In genomic region chr17:41528959-41529353, GRCh38 we compare ENCODE assay signal across 15 cellular contexts. TPM values are rescaled to one million over a fixed set of nuclear protein-coding genes. Genes with fewer than 3 reads are reported as not detected.
A peak's percentile ranks its signal among the peaks of the same experiment; 100 is the strongest.
DNase-seq lines count a peak whose midpoint lies in the region; ATAC-seq and TF ChIP-seq lines count a peak whose summit lies in the region.
"Had no signal": no experiment of that assay in that cellular context is flagged by ENCODE, and none has a peak within 500 bp of the region (broad histone marks: within the 10 kb centered on the region; RNA-seq: fewer than 3 reads in every experiment).

No MANE protein-coding gene starts in this region.

- in situ Hi-C loops in KBM-7 (cut with MboI; ENCODE audit: low pct_unique_long_range_greater_than_20kb, low sequenced_read_pairs): no loop called here

- no peak for ATAC-seq in HG02623 (IDR thresholded peaks at IDR 0.05; ENCODE audit: unreplicated experiment)

- H3K9me3 ChIP-seq in esophagus (ENCODE audit: control insufficient read depth in 2 of 2, insufficient read depth in 1 of 2, low read depth in 1 of 2, low read length in 1 of 2): no peaks in the 10 kb centered on the region
- no peaks in the 10 kb centered on the region for H3K9me3 ChIP-seq in stomach
- H3K9me3 ChIP-seq: SJSA1, testis had no signal

- 50 to 51% methylated on average over 10 of the region's 10 CpGs for WGBS in esophagus, 2 donors
- 37 to 55% (median 42%) methylated on average over 9 to 10 of the region's 10 CpGs for WGBS in stomach, 5 donors

- intact Hi-C loops in stomach (cut with DNase I; ENCODE audit: low total_unique reads): no loop called here

- H3K27me3 ChIP-seq in esophagus (ENCODE audit: control insufficient read depth in 1 of 2, insufficient read depth in 2 of 2, low read length in 2 of 2): no peaks in the 10 kb centered on the region
- H3K27me3 ChIP-seq in stomach: peaks cover 0 to 60% (median 34%) of the 10 kb centered on the region in 3 donors
- H3K27me3 ChIP-seq: SJSA1, testis had no signal

- no peak for TF ChIP-seq EP300 in stomach (IDR thresholded peaks at IDR 0.05)

- no peak for TF ChIP-seq POLR2A in stomach (IDR thresholded peaks at IDR 0.05)

- H3K4me3 ChIP-seq in esophagus (ENCODE audit: low read depth in 1 of 2, low read length in 2 of 2) (peak overlapping the region; percentile 15 to 23), stomach (peak overlapping the region in 1 of 4 donors; percentile 63)
- H3K4me3 ChIP-seq: SJSA1 had no signal

- H3K36me3 ChIP-seq in esophagus (ENCODE audit: control insufficient read depth in 2 of 2, insufficient read depth in 2 of 2, low read length in 1 of 2): peaks cover 0 to under 1% of the 10 kb centered on the region in 2 donors
- H3K36me3 ChIP-seq in stomach: peaks cover 0 to 15% (median 12%) of the 10 kb centered on the region in 4 donors
- H3K36me3 ChIP-seq: SJSA1 had no signal

- H3K27ac ChIP-seq in esophagus (ENCODE audit: low read depth in 2 of 2, low read length in 1 of 2): peak overlapping the region; percentile 48 to 78
- H3K27ac ChIP-seq in stomach: peak overlapping the region; percentile 74 to 89 (median 85)
- H3K27ac ChIP-seq: SJSA1, testis had no signal

- H3K4me1 ChIP-seq in esophagus (ENCODE audit: control insufficient read depth in 2 of 2, insufficient read depth in 2 of 2, low read length in 1 of 2): peaks cover 0 to 14% of the 10 kb centered on the region in 2 donors
- H3K4me1 ChIP-seq in stomach: peaks cover 8 to 61% (median 41%) of the 10 kb centered on the region in 4 donors

- no peak for TF ChIP-seq CTCF in stomach (IDR thresholded peaks at IDR 0.05)

- DNase-seq in NCI-H510A treated with DMSO at 0.1 percent for 48 hours (lab: John Stamatoyannopoulos, UW): peak; percentile 32
- no peak for DNase-seq in NCI-H510A (lab: John Stamatoyannopoulos, UW)
- peak; percentile 88 for DNase-seq in NCI-H345 treated with DMSO at 0.1 percent for 48 hours (lab: John Stamatoyannopoulos, UW; ENCODE audit: unreplicated experiment)
- peak; percentile 59 for DNase-seq in stomach
- DNase-seq in OCI-M1 (lab: John Stamatoyannopoulos, UW): no peak
- DNase-seq in KBM-7: no peak
- DNase-seq: activated CD4-positive, alpha-beta T cell treated with anti-CD3 and anti-CD28 coated beads for 4 hours; activated naive CD4-positive, alpha-beta T cell treated with anti-CD3 and anti-CD28 coated beads, Interleukin-2, amount 50 U/mL, for 16 hours; NCI-H1092 treated with DMSO at 0.1 percent for 48 hours; testis had no signal

RNA-seq across cellular contexts. Expression of gene KRT19, which starts 0.8 kb away (rescaled TPM):
- polyA plus RNA-seq in esophagus: 1,000 to 10,000 TPM in 1 of 2 donors, 100 to 1,000 TPM in 1; 506 to 1,087 TPM
- 1,000 to 10,000 TPM in 1 of 5 donors, 100 to 1,000 TPM in 4; 218 to 2,364 (median 659) TPM for total RNA-seq in stomach
- polyA plus RNA-seq in stomach: 1,000 to 10,000 TPM in 1 of 3 donors, 100 to 1,000 TPM in 2; 431 to 1,737 (median 761) TPM
- total RNA-seq: SJSA1 had no signal

RNA-seq across cellular contexts. Expression of gene KRT15, which starts 10.3 kb away (rescaled TPM):
- polyA plus RNA-seq in esophagus (1,000 to 10,000 TPM; 1,457 to 2,808 TPM), stomach (1,000 to 10,000 TPM in 1 of 3 donors, 1 to 10 TPM in 2; 1.4 to 3,416 (median 4.7) TPM)
- total RNA-seq in stomach: 1 to 10 TPM in 4 of 5 donors, not detected in 1; 1.6 to 9.4 (median 2.4) TPM
- total RNA-seq: osteocyte had no signal

RNA-seq across cellular contexts. Expression of gene KRT13, which starts 23.5 kb away (rescaled TPM):
- polyA plus RNA-seq in esophagus (over 10,000 TPM; 46,015 to 60,858 TPM), stomach (over 10,000 TPM in 1 of 3 donors, 10 to 100 TPM in 1, 1 to 10 TPM in 1; 1.1 to 12,460 (median 41.1) TPM)
- 10 to 100 TPM in 2 of 5 donors, 1 to 10 TPM in 2, not detected in 1; 2.2 to 43.8 (median 11.1) TPM for total RNA-seq in stomach
- total RNA-seq: H7, osteocyte, SJSA1 had no signal

RNA-seq across cellular contexts. Expression of gene KRT36, which starts 39.2 kb away (rescaled TPM):
- polyA plus RNA-seq in esophagus (under 1 TPM; 0.07 to 0.10 TPM), stomach (not detected)
- total RNA-seq in stomach: not detected
- total RNA-seq: H7, osteocyte, SJSA1 had no signal

RNA-seq across cellular contexts. Expression of gene KRT9, which starts 42.9 kb away (rescaled TPM):
- polyA plus RNA-seq in esophagus (under 1 TPM; 0.12 to 0.24 TPM), stomach (not detected)
- not detected for total RNA-seq in stomach
- total RNA-seq: H7, SJSA1 had no signal

Comparison
In these comparisons a context has a peak if more than half of its experiments do, and no peak if none do; other contexts are left out.
1. DNase-seq: peak in NCI-H510A treated with DMSO at 0.1 percent for 48 hours (single experiment), NCI-H345 treated with DMSO at 0.1 percent for 48 hours (single experiment) and stomach (single experiment); none in NCI-H510A (single experiment), OCI-M1 (single experiment) and KBM-7 (single experiment).